19 cellular contexts compared by ENCODE assay signal in the genomic region with DNA sequence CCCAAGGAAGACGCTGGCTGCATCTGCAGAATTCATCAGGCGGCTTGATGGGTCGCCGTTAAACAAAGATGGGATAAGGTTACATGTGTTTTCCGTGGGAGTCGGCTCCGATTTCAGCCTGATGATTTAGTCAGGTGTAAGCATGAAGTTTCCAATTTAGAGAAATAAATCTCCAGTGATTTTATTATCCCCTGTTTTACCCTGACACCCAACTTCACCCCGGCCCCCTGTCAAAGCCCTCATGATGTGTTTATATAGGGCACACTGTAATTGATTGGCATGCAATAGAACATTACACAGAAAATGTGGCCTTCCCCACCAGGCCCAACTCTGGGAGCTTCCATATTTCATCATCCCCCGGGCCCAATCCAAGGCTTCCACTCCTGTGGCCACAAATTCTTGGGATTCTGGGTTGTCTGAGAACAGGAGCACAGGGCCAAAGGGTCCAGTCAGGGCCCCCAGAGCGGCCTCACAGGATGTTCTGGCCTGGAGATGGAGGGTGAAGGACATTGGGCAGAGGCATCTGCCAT.
"Had no signal": no experiment of that assay in that cellular context is flagged by ENCODE, and none has a peak within 500 bp of the region (broad histone marks: within the 10 kb centered on the region; RNA-seq: fewer than 3 reads in every experiment).

No MANE protein-coding gene starts in this region.

- H3K4me3 ChIP-seq: esophagus muscularis mucosa, gastrocnemius medialis, heart right ventricle, left lung, lower lobe of right lung, ovary, tibial artery, upper lobe of left lung, uterus had no signal

- H3K27ac ChIP-seq: epithelial cell of prostate, esophagus muscularis mucosa, gastrocnemius medialis, heart right ventricle, left lung, lower lobe of right lung, ovary, upper lobe of left lung, uterus had no signal

- DNase-seq: effector memory CD4-positive, alpha-beta T cell; gastrocnemius medialis; heart right ventricle; hypothalamus; kidney glomerular epithelial cell; left lung; lower lobe of right lung; naive B cell; nucleus accumbens; ovary; right cardiac atrium; small intestine; stimulated activated CD4-positive, alpha-beta T cell treated with anti-CD3 and anti-CD28 coated beads, Interleukin-4, amount 100 ng/mL, for 24 hours; tibial artery; upper lobe of left lung; uterus had no signal

- H3K9me3 ChIP-seq: gastrocnemius medialis, lower lobe of right lung, ovary, uterus had no signal

- ATAC-seq: gastrocnemius medialis; heart right ventricle; left lung; lower lobe of right lung; right cardiac atrium; stimulated activated memory B cell treated with anti-CD40 and anti-IgM and Interleukin-4, amounts not matched to agents 10 μg/mL and 1 μg/mL and 100 μg/mL, for 72 hours had no signal

- H3K27me3 ChIP-seq: ovary, tibial artery, uterus had no signal

- H3K36me3 ChIP-seq: esophagus muscularis mucosa, gastrocnemius medialis, heart right ventricle, left lung, lower lobe of right lung, ovary, tibial artery, upper lobe of left lung, uterus had no signal
